ENCODE assay signal across 11 cellular contexts in genomic region chr12:107783406-107784376, GRCh38. TPM values are rescaled to one million over a fixed set of nuclear protein-coding genes. Genes with fewer than 3 reads are reported as not detected.
DNase-seq lines count a peak whose midpoint lies in the region; ATAC-seq, FAIRE-seq and TF ChIP-seq lines count a peak whose summit lies in the region.
"Had no signal": no experiment of that assay in that cellular context is flagged by ENCODE, and none has a peak within 500 bp of the region (broad histone marks: within the 10 kb centered on the region; RNA-seq: fewer than 3 reads in every experiment).

No MANE protein-coding gene starts in this region.

- POLR2A ChIA-PET in K562 (lab: Yijun Ruan, JAX): no interaction called here

- in situ Hi-C loops in K562 (cut with MboI): no loop called here

- no peak overlapping the region for H3K9ac ChIP-seq in K562 (ENCODE audit: insufficient read depth in 1 of 2, low read depth in 2 of 2, low read length in 2 of 2)

- CTCF ChIA-PET in K562 (lab: Yijun Ruan, JAX; ENCODE audit: low intra/inter-chr PET ratio): no interaction called here

- no peaks in the 10 kb centered on the region for H3K9me3 ChIP-seq in K562 (replicated peaks; ENCODE audit: control insufficient read depth, insufficient read depth, low read depth, low read length)
- H3K9me3 ChIP-seq in Peyer's patch: no peaks in the 10 kb centered on the region

- no TSS peak for BruUV-seq in K562 (replicated peaks; lab: Mats Ljungman, UMichigan)

- H3K4me3 ChIP-seq in K562 (no peak overlapping the region), Peyer's patch (no peak overlapping the region)

- H4K20me1 ChIP-seq in K562 (replicated peaks; ENCODE audit: control insufficient read depth, insufficient read depth, low read length): no peaks in the 10 kb centered on the region

- no peaks in the 10 kb centered on the region for H3K4me1 ChIP-seq in K562 (replicated peaks in 1 of 2; ENCODE audit: control insufficient read depth in 2 of 2, insufficient read depth in 2 of 2, low read length in 2 of 2)
- H3K4me1 ChIP-seq in Peyer's patch: peaks cover 0 to 5% (median 2%) of the 10 kb centered on the region in 4 donors

- ATAC-seq in GM19023 (IDR thresholded peaks at IDR 0.05; ENCODE audit: unreplicated experiment) (peak; percentile 62), HG02571 (IDR thresholded peaks at IDR 0.05; ENCODE audit: unreplicated experiment) (peak; percentile 69), HG03460 (IDR thresholded peaks at IDR 0.05; ENCODE audit: unreplicated experiment) (peak; percentile 64), K562 (no peak)

- H3K4me2 ChIP-seq in K562 (ENCODE audit: insufficient read depth, low read length): no peak overlapping the region

- no peak for TF ChIP-seq EP300 in K562 (IDR thresholded peaks at IDR 0.05; ENCODE audit: low read length)

- H3K9me1 ChIP-seq in K562 (ENCODE audit: control insufficient read depth, insufficient read depth, low read length): no peaks in the 10 kb centered on the region

- H3K27me3 ChIP-seq in K562 (ENCODE audit: control insufficient read depth in 2 of 2, insufficient read depth in 2 of 2, low read length in 2 of 2) (peaks cover 7 to 9% of the 10 kb centered on the region in 2 experiments; a peak in 4 of 5 replicates), Peyer's patch (no peaks in the 10 kb centered on the region)

- no peak for DNase-seq in K562 (ENCODE audit: extremely low read depth in 1 of 4, low spot score in 3 of 4)
- no peak for DNase-seq in Peyer's patch
- no peak for DNase-seq in medulla oblongata (ENCODE audit: extremely low spot score)
- no peak for DNase-seq in frontal cortex (ENCODE audit: low spot score in 2 of 2)
- DNase-seq in stimulated activated CD4-positive, alpha-beta T cell treated with anti-CD3 and anti-CD28 coated beads, Interleukin-1b, Interleukin-23, amount 100 ng/mL, for 48 hours: no peak
- DNase-seq: DMS79 treated with DMSO at 0.1 percent for 48 hours, NCI-H446 had no signal

- H3K27ac ChIP-seq in K562 (ENCODE audit: extremely low read depth, low read depth, low read length) (no peak overlapping the region), Peyer's patch (no peak overlapping the region)

- no peaks in the 10 kb centered on the region for H3K36me3 ChIP-seq in K562 (ENCODE audit: control insufficient read depth, insufficient read depth, low read length)
- H3K36me3 ChIP-seq in Peyer's patch: no peaks in the 10 kb centered on the region

- no peaks in the 10 kb centered on the region for H3K79me2 ChIP-seq in K562 (ENCODE audit: control insufficient read depth, insufficient read depth, low read length)

- no peak for TF ChIP-seq CTCF in K562 (IDR thresholded peaks at IDR 0.05 in 2 of 3, conservative IDR thresholded peaks at IDR 0.05 in 1 of 3; ENCODE audit: insufficient read depth in 2 of 3, low read depth in 1 of 3, low read length in 3 of 3)
- TF ChIP-seq CTCF in Peyer's patch (IDR thresholded peaks at IDR 0.05): no peak

- intact Hi-C loops in K562 (cut with micrococcal nuclease): no loop called here

- TF ChIP-seq POLR2A in K562 (conservative IDR thresholded peaks at IDR 0.05) (no peak), Peyer's patch (IDR thresholded peaks at IDR 0.05) (no peak)

- H2AFZ ChIP-seq in K562 (ENCODE audit: low read depth, low read length): no peak overlapping the region

- 4% methylated on average over 6 of the region's 6 CpGs for WGBS in K562 (ENCODE audit: insufficient coverage, low coverage, missing lambda C conversion rate)

- TF ChIP-seq RAD21 in K562 (CRISPR knock-in tag; conservative IDR thresholded peaks at IDR 0.05 in 1 of 2, IDR thresholded peaks at IDR 0.05 in 1 of 2): no peak

- FAIRE-seq in K562 (lab: Jason Lieb, UNC) (no peak), frontal cortex (lab: Jason Lieb, UNC) (no peak)

TF ChIP-seq in K562, 482 proteins besides CTCF, POLR2A, EP300 and RAD21:
- TF ChIP-seq ZC3H4 (CRISPR knock-in tag; IDR thresholded peaks at IDR 0.05; ENCODE audit: borderline replicate concordance) (no peak), NFE2 (IDR thresholded peaks at IDR 0.05; ENCODE audit: low read depth) (0 out of 2 replicates have a peak, but pooled peaks have one; percentile 25), RHOXF2B (CRISPR knock-in tag; conservative IDR thresholded peaks at IDR 0.05) (no peak), NFE2L1 (tag; IDR thresholded peaks at IDR 0.05; ENCODE audit: borderline replicate concordance, low read depth) (no peak), E2F6 (IDR thresholded peaks at IDR 0.05; ENCODE audit: borderline replicate concordance in 1 of 2, extremely low read depth in 1 of 2, insufficient read depth in 1 of 2, insufficient read length in 1 of 2, low read depth in 1 of 2, low read length in 1 of 2, poor library complexity in 1 of 2, severe bottlenecking in 1 of 2) (no peak)

RNA-seq across cellular contexts. Expression of gene ASCL4, which starts 9.2 kb away (rescaled TPM):
- total RNA-seq in K562 (2011; cell fraction: chromatin; rRNA removed; ENCODE audit: low replicate concordance): not detected in 2 replicates
- not detected in 2 replicates for total RNA-seq in K562 (2011; cell fraction: nucleolus; rRNA removed)
- total RNA-seq in K562 (2011; cell fraction: nucleoplasm; rRNA removed): not detected in 2 replicates
- total RNA-seq in K562 (2014; rRNA removed): not detected in 2 replicates
- total RNA-seq in K562 (2014; rRNA removed; fragmentation: Illumina TruSeq; extraction: Trizol): not detected in 2 replicates
- not detected in 2 replicates for total RNA-seq in K562 (2015; rRNA removed; fragmentation: Illumina TruSeq; extraction: Trizol)
- not detected in 2 replicates for total RNA-seq in K562 (2021)
- not detected in 2 replicates for polyA plus RNA-seq in K562 (2011; rRNA removed)
- polyA plus RNA-seq in K562 (2011; cell fraction: cytosol; rRNA removed): not detected in 2 replicates
- polyA plus RNA-seq in K562 (2011; cell fraction: nucleus; rRNA removed): not detected in 2 replicates
- polyA plus RNA-seq in K562 (2012): not detected in 2 replicates
- not detected in 2 replicates for polyA plus RNA-seq in K562 (2014; fragmentation: Illumina TruSeq; extraction: Trizol)
- polyA plus RNA-seq in K562 (2014; fragmentation: Nextera tagmentation; extraction: Ambion mirVana): not detected
- polyA plus RNA-seq in K562 (2014; rRNA removed): not detected in 2 replicates
- polyA minus RNA-seq in K562 (2011; rRNA and poly(A)+ RNA removed): not detected in 2 replicates
- not detected in 2 replicates for polyA minus RNA-seq in K562 (2011; cell fraction: cytosol; rRNA and poly(A)+ RNA removed)
- not detected in 2 replicates for polyA minus RNA-seq in K562 (2011; cell fraction: nucleus; rRNA and poly(A)+ RNA removed)
- total RNA-seq in Peyer's patch: not detected
- not detected for total RNA-seq in frontal cortex
- total RNA-seq: neural crest cell had no signal

RNA-seq across cellular contexts. Expression of gene PRDM4, which starts 22.8 kb away (rescaled TPM):
- total RNA-seq in K562 (2011; cell fraction: chromatin; rRNA removed; ENCODE audit: low replicate concordance): 29.8 and 47.7 TPM in 2 replicates
- total RNA-seq in K562 (2011; cell fraction: nucleolus; rRNA removed): 20.5 and 21.7 TPM in 2 replicates
- 23.1 and 23.5 TPM in 2 replicates for total RNA-seq in K562 (2011; cell fraction: nucleoplasm; rRNA removed)
- total RNA-seq in K562 (2014; rRNA removed) (14.8 and 17.2 TPM in 2 replicates), K562 (2014; rRNA removed; fragmentation: Illumina TruSeq; extraction: Trizol) (20.0 and 21.2 TPM in 2 replicates), K562 (2015; rRNA removed; fragmentation: Illumina TruSeq; extraction: Trizol) (21.6 and 23.2 TPM in 2 replicates), K562 (2021) (23.6 and 26.0 TPM in 2 replicates), Peyer's patch (10 to 100 TPM; 25.6 to 67.6 (median 52.9) TPM), frontal cortex (21.2 TPM)
- polyA plus RNA-seq in K562 (2011; rRNA removed) (19.1 and 20.4 TPM in 2 replicates), K562 (2014; fragmentation: Illumina TruSeq; extraction: Trizol) (21.6 and 24.5 TPM in 2 replicates), K562 (2014; fragmentation: Nextera tagmentation; extraction: Ambion mirVana) (1 to 10 TPM; 5.9 to 6.6 TPM), K562 (2014; rRNA removed) (13.6 and 14.5 TPM in 2 replicates)
- polyA plus RNA-seq in K562 (2011; cell fraction: cytosol; rRNA removed): 14.0 and 16.8 TPM in 2 replicates
- polyA plus RNA-seq in K562 (2011; cell fraction: nucleus; rRNA removed): 19.8 and 21.1 TPM in 2 replicates
- polyA plus RNA-seq in K562 (2012): 14.9 and 15.3 TPM in 2 replicates
- 24.0 and 24.8 TPM in 2 replicates for polyA minus RNA-seq in K562 (2011; rRNA and poly(A)+ RNA removed)
- polyA minus RNA-seq in K562 (2011; cell fraction: cytosol; rRNA and poly(A)+ RNA removed): 14.0 and 17.9 TPM in 2 replicates
- 18.7 and 31.2 TPM in 2 replicates for polyA minus RNA-seq in K562 (2011; cell fraction: nucleus; rRNA and poly(A)+ RNA removed)
